In genomic region chr2:203730076-203730729, GRCh38 we compare ENCODE assay signal across 10 cellular contexts. TPM values are rescaled to one million over a fixed set of nuclear protein-coding genes. Genes with fewer than 3 reads are reported as not detected.
DNase-seq lines count a peak whose midpoint lies in the region; ATAC-seq and TF ChIP-seq lines count a peak whose summit lies in the region.
"Had no signal": no experiment of that assay in that cellular context is flagged by ENCODE, and none has a peak within 500 bp of the region (broad histone marks: within the 10 kb centered on the region; RNA-seq: fewer than 3 reads in every experiment).

No MANE protein-coding gene starts in this region.

- no peaks in the 10 kb centered on the region for H3K27me3 Mint-ChIP-seq in T-helper 2 cell treated with Interferon-gamma antibody and Interleukin-4, amounts not matched to agents 5 μg/mL and 100 μg/mL, for 36 hours (ENCODE audit: low read depth)
- H3K27me3 Mint-ChIP-seq in glutamatergic neuron (ENCODE audit: unreplicated experiment): no peaks in the 10 kb centered on the region

- no peak for TF ChIP-seq CTCF in GM13977 (IDR thresholded peaks at IDR 0.05; ENCODE audit: extremely low read depth, insufficient read depth, missing control alignments)
- no peak for TF ChIP-seq CTCF in glutamatergic neuron (IDR thresholded peaks at IDR 0.05; ENCODE audit: partially characterized antibody, unreplicated experiment)

- H3K36me3 Mint-ChIP-seq in T-helper 2 cell treated with Interferon-gamma antibody and Interleukin-4, amounts not matched to agents 5 μg/mL and 100 μg/mL, for 36 hours (ENCODE audit: low read depth): peaks cover 84% of the 10 kb centered on the region
- no peaks in the 10 kb centered on the region for H3K36me3 Mint-ChIP-seq in glutamatergic neuron (ENCODE audit: unreplicated experiment)

- H3K4me3 Mint-ChIP-seq in T-helper 2 cell treated with Interferon-gamma antibody and Interleukin-4, amounts not matched to agents 5 μg/mL and 100 μg/mL, for 36 hours: peak overlapping the region; percentile 66
- no peak overlapping the region for H3K4me3 Mint-ChIP-seq in glutamatergic neuron (ENCODE audit: unreplicated experiment)
- H3K4me3 Mint-ChIP-seq: nephron had no signal

- no peaks in the 10 kb centered on the region for H3K9me3 Mint-ChIP-seq in T-helper 2 cell treated with Interferon-gamma antibody and Interleukin-4, amounts not matched to agents 5 μg/mL and 100 μg/mL, for 36 hours
- H3K9me3 Mint-ChIP-seq in glutamatergic neuron (ENCODE audit: unreplicated experiment): no peaks in the 10 kb centered on the region
- H3K9me3 Mint-ChIP-seq: nephron had no signal

- H3K4me1 Mint-ChIP-seq in T-helper 2 cell treated with Interferon-gamma antibody and Interleukin-4, amounts not matched to agents 5 μg/mL and 100 μg/mL, for 36 hours (ENCODE audit: low read depth): peaks cover 78% of the 10 kb centered on the region
- H3K4me1 Mint-ChIP-seq in glutamatergic neuron (ENCODE audit: low read depth, unreplicated experiment): peaks cover 16% of the 10 kb centered on the region

- ATAC-seq in GM21723 (IDR thresholded peaks at IDR 0.05; ENCODE audit: unreplicated experiment): peak; percentile 60

- in situ Hi-C loops in GM13977 (cut with MboI; ENCODE audit: low pct_unique_long_range_greater_than_20kb, low sequenced_read_pairs, unreplicated experiment): no loop called here

- peak overlapping the region; percentile 85 for H3K27ac Mint-ChIP-seq in T-helper 2 cell treated with Interferon-gamma antibody and Interleukin-4, amounts not matched to agents 5 μg/mL and 100 μg/mL, for 36 hours
- no peak overlapping the region for H3K27ac Mint-ChIP-seq in glutamatergic neuron (ENCODE audit: unreplicated experiment)

- DNase-seq in GM13977 (ENCODE audit: low spot score) (peak; percentile 64), iris pigment epithelial cell (ENCODE audit: low read depth) (peak; percentile 61), NCI-H2029 treated with DMSO at 0.1 percent for 48 hours (lab: John Stamatoyannopoulos, UW) (no peak), glutamatergic neuron (no peak), NCI-H1105 treated with DMSO at 0.1 percent for 48 hours (lab: John Stamatoyannopoulos, UW) (no peak)
- DNase-seq in T-helper 2 cell treated with Interferon-gamma antibody and Interleukin-4, amounts not matched to agents 5 μg/mL and 100 μg/mL, for 36 hours (ENCODE audit: low spot score): no peak
- DNase-seq: effector memory CD4-positive, alpha-beta T cell had no signal

RNA-seq across cellular contexts. Expression of gene CD28, which starts 23.8 kb away (rescaled TPM):
- total RNA-seq in glutamatergic neuron (ENCODE audit: unreplicated experiment): not detected
- total RNA-seq: Daoy had no signal

Comparison
In these comparisons a context has a peak if more than half of its experiments do, and no peak if none do; other contexts are left out.
1. DNase-seq: peak in GM13977 (single experiment) and iris pigment epithelial cell (single experiment); none in T-helper 2 cell treated with Interferon-gamma antibody and Interleukin-4, amounts not matched to agents 5 μg/mL and 100 μg/mL, for 36 hours (single experiment), NCI-H2029 treated with DMSO at 0.1 percent for 48 hours (single experiment), glutamatergic neuron (single experiment) and NCI-H1105 treated with DMSO at 0.1 percent for 48 hours (single experiment).